ENCODE assay signal across 8 cellular contexts in the genomic region with DNA sequence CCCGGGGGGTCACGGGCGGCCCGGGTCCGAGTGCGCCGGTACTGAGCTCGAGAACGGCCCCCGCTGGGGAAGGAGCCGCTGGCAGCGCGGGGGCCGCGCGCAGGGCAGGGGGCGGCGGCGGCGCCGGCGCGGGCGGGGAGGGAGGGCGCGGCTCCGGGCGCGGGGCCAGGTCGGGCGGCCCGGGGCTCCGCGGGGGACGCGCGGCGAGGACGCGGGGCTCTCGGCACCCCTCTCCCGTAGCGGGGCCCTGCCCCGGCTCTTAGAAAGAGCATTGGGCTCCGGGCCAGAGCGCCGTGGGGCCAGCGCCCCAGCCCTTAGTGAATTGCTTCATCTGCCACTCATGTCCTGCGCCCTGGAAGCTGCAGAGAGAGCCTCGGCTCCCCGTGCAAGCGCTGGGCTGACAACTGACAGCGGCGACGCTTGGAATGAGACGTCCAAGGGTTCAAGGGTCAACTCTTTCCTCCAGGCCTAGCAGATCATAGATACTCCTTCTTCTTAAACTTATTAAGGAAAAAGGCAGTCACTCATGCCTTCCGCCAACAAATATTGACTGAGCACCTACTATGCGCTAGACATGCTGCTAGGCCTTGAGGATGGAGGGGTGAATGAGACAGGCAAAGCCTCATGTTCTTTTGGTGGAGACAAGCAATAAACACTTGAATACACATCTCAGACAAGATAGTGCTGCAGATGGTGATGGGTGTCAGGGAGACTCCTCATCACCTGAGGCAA.
DNase-seq lines count a peak whose midpoint lies in the region; ATAC-seq, FAIRE-seq and TF ChIP-seq lines count a peak whose summit lies in the region.

No MANE protein-coding gene starts in this region.

- in situ Hi-C loops in K562 (cut with MboI), result no loop called here

- TF ChIP-seq CTCF in K562 (IDR thresholded peaks at IDR 0.05 in 2 of 3, conservative IDR thresholded peaks at IDR 0.05 in 1 of 3; ENCODE audit: insufficient read depth in 2 of 3, low read depth in 1 of 3, low read length in 3 of 3), result no peak

- H3K4me2 ChIP-seq in K562 (ENCODE audit: insufficient read depth, low read length), result peak overlapping the region; percentile 64

- TF ChIP-seq RAD21 in Ishikawa (IDR thresholded peaks at IDR 0.05; ENCODE audit: low read depth), result no peak
- no peak for TF ChIP-seq RAD21 in K562 (CRISPR knock-in tag; conservative IDR thresholded peaks at IDR 0.05 in 1 of 2, IDR thresholded peaks at IDR 0.05 in 1 of 2)

- peak; percentile 6 for FAIRE-seq in K562 (lab: Jason Lieb, UNC)

- peak overlapping the region in 1 of 2 experiments; percentile 87; a peak in 2 of 4 replicates for H3K9ac ChIP-seq in K562 (ENCODE audit: insufficient read depth in 1 of 2, low read depth in 2 of 2, low read length in 2 of 2)

- ATAC-seq in K562, result peak; percentile 77

- no peak for TF ChIP-seq POLR2A in K562 (conservative IDR thresholded peaks at IDR 0.05)

- 0 out of 2 replicates have a peak, but pooled peaks cover 4% of the 10 kb centered on the region for H4K20me1 ChIP-seq in K562 (replicated peaks; ENCODE audit: control insufficient read depth, insufficient read depth, low read length)

- H3K4me1 ChIP-seq in K562 (replicated peaks in 1 of 2; ENCODE audit: control insufficient read depth in 2 of 2, insufficient read depth in 2 of 2, low read length in 2 of 2), result peaks cover 5 to 11% of the 10 kb centered on the region in 2 experiments; a peak in 3 of 5 replicates

- WGBS in K562 (ENCODE audit: insufficient coverage, low coverage, missing lambda C conversion rate), result 7% methylated on average over 27 of the region's 58 CpGs

- BruUV-seq in K562 (replicated peaks; lab: Mats Ljungman, UMichigan), result no TSS peak

- CTCF ChIA-PET in K562 (lab: Yijun Ruan, JAX; ENCODE audit: low intra/inter-chr PET ratio), result interaction anchor here (0.7 kb wide), 1 partner anchor 1662 kb away, joined by 7 read pairs; no protein-coding TSS in a partner anchor

- POLR2A ChIA-PET in K562 (lab: Yijun Ruan, JAX), result interaction anchor here (0.7 to 1.4 kb wide), 3 partner anchors 9 to 176 kb away, joined by 3 to 6 read pairs (median 5); no protein-coding TSS in a partner anchor

- DNase-seq in DMS114 treated with DMSO at 0.1 percent for 48 hours (lab: John Stamatoyannopoulos, UW; ENCODE audit: unreplicated experiment) (peak; percentile 29), K562 (ENCODE audit: extremely low read depth in 1 of 4, low spot score in 3 of 4) (peak; percentile 57 to 79 (median 72)), retina (peak; percentile 80), NCI-H446 treated with DMSO at 0.1 percent for 48 hours (lab: John Stamatoyannopoulos, UW) (no peak), DMS153 treated with DMSO at 0.1 percent for 48 hours (lab: John Stamatoyannopoulos, UW; ENCODE audit: unreplicated experiment) (no peak)
- no peak for DNase-seq in activated naive CD4-positive, alpha-beta T cell treated with Interleukin-2 at 50 U/mL for 16 hours

- intact Hi-C loops in K562 (cut with micrococcal nuclease), result no loop called here

- H2AFZ ChIP-seq in K562 (ENCODE audit: low read depth, low read length), result peak overlapping the region; percentile 67

- no peak overlapping the region for H3K27ac ChIP-seq in K562 (ENCODE audit: extremely low read depth, low read depth, low read length)

- H3K9me3 ChIP-seq in K562 (replicated peaks; ENCODE audit: control insufficient read depth, insufficient read depth, low read depth, low read length), result no peaks in the 10 kb centered on the region

- H3K27me3 ChIP-seq in K562 (ENCODE audit: control insufficient read depth in 2 of 2, insufficient read depth in 2 of 2, low read length in 2 of 2), result no peaks in the 10 kb centered on the region

- no peaks in the 10 kb centered on the region for H3K36me3 ChIP-seq in K562 (ENCODE audit: control insufficient read depth, insufficient read depth, low read length)

- no peaks in the 10 kb centered on the region for H3K9me1 ChIP-seq in K562 (ENCODE audit: control insufficient read depth, insufficient read depth, low read length)

- H3K4me3 ChIP-seq in K562 (peak overlapping the region; percentile 38), iPS-11a (ENCODE audit: low read depth, low read length) (peak overlapping the region; percentile 17)

- H3K79me2 ChIP-seq in K562 (ENCODE audit: control insufficient read depth, insufficient read depth, low read length), result no peaks in the 10 kb centered on the region

- TF ChIP-seq EP300 in Ishikawa (IDR thresholded peaks at IDR 0.05; ENCODE audit: borderline replicate concordance), result peak; percentile 64; the same call in 1 of the 2 replicates
- no peak for TF ChIP-seq EP300 in K562 (IDR thresholded peaks at IDR 0.05; ENCODE audit: low read length)

TF ChIP-seq in Ishikawa, 13 proteins besides CTCF, POLR2A, EP300 and RAD21:
- TF ChIP-seq, protein P1, sequence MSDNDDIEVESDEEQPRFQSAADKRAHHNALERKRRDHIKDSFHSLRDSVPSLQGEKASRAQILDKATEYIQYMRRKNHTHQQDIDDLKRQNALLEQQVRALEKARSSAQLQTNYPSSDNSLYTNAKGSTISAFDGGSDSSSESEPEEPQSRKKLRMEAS (IDR thresholded peaks at IDR 0.05), result peak; percentile 72
- TF ChIP-seq TEAD4 (IDR thresholded peaks at IDR 0.05) (peak; percentile 47), CEBPB (IDR thresholded peaks at IDR 0.05) (peak; percentile 88), NFIC (IDR thresholded peaks at IDR 0.05) (peak; percentile 89), TCF12 (IDR thresholded peaks at IDR 0.05; ENCODE audit: low read depth) (no peak), USF1 (IDR thresholded peaks at IDR 0.05) (no peak), CREB1 (IDR thresholded peaks at IDR 0.05; ENCODE audit: low read depth) (no peak)

TF ChIP-seq in K562, 482 proteins besides CTCF, POLR2A, EP300 and RAD21 (continues in another document):
- TF ChIP-seq CBX8 (IDR thresholded peaks at IDR 0.05; ENCODE audit: borderline replicate concordance, extremely low read depth, low read depth, low read length, poor library complexity, severe bottlenecking), result no peak
- TF ChIP-seq SRSF3 (IDR thresholded peaks at IDR 0.05; ENCODE audit: insufficient read depth, low read length), result no peak
- TF ChIP-seq CEBPB (tag; IDR thresholded peaks at IDR 0.05), result peak; percentile 72
- no peak for TF ChIP-seq ZNF224 (CRISPR knock-in tag; IDR thresholded peaks at IDR 0.05)
- TF ChIP-seq, protein P1 (CRISPR knock-in tag; IDR thresholded peaks at IDR 0.05), result 0 out of 2 replicates have a peak, but pooled peaks have one; percentile 22
- no peak for TF ChIP-seq MAFF (IDR thresholded peaks at IDR 0.05; ENCODE audit: low read length)
- no peak for TF ChIP-seq RNF2 (IDR thresholded peaks at IDR 0.05)
- TF ChIP-seq MCM2 (IDR thresholded peaks at IDR 0.05; ENCODE audit: low read depth), result no peak
- 0 out of 2 replicates have a peak, but pooled peaks have one; percentile 15 for TF ChIP-seq TFAP4 (CRISPR knock-in tag; IDR thresholded peaks at IDR 0.05; ENCODE audit: borderline replicate concordance)
- TF ChIP-seq, protein P2, sequence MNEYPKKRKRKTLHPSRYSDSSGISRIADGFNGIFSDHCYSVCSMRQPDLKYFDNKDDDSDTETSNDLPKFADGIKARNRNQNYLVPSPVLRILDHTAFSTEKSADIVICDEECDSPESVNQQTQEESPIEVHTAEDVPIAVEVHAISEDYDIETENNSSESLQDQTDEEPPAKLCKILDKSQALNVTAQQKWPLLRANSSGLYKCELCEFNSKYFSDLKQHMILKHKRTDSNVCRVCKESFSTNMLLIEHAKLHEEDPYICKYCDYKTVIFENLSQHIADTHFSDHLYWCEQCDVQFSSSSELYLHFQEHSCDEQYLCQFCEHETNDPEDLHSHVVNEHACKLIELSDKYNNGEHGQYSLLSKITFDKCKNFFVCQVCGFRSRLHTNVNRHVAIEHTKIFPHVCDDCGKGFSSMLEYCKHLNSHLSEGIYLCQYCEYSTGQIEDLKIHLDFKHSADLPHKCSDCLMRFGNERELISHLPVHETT (CRISPR knock-in tag; conservative IDR thresholded peaks at IDR 0.05 in 1 of 2, IDR thresholded peaks at IDR 0.05 in 1 of 2), result 0 out of 4 replicates have a peak, but pooled peaks of 1 of the 2 experiments have one; percentile 38
- peak; percentile 46 to 49; a peak in 3 of 4 replicates for TF ChIP-seq NRF1 (conservative IDR thresholded peaks at IDR 0.05 in 1 of 2, IDR thresholded peaks at IDR 0.05 in 1 of 2)
- TF ChIP-seq ZNF766 (CRISPR knock-in tag; conservative IDR thresholded peaks at IDR 0.05), result 0 out of 2 replicates have a peak, but pooled peaks have one; percentile 52
- TF ChIP-seq, protein P3, sequence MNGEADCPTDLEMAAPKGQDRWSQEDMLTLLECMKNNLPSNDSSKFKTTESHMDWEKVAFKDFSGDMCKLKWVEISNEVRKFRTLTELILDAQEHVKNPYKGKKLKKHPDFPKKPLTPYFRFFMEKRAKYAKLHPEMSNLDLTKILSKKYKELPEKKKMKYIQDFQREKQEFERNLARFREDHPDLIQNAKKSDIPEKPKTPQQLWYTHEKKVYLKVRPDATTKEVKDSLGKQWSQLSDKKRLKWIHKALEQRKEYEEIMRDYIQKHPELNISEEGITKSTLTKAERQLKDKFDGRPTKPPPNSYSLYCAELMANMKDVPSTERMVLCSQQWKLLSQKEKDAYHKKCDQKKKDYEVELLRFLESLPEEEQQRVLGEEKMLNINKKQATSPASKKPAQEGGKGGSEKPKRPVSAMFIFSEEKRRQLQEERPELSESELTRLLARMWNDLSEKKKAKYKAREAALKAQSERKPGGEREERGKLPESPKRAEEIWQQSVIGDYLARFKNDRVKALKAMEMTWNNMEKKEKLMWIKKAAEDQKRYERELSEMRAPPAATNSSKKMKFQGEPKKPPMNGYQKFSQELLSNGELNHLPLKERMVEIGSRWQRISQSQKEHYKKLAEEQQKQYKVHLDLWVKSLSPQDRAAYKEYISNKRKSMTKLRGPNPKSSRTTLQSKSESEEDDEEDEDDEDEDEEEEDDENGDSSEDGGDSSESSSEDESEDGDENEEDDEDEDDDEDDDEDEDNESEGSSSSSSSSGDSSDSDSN (IDR thresholded peaks at IDR 0.05; ENCODE audit: borderline replicate concordance in 1 of 2, low read depth in 2 of 2, low read length in 2 of 2), result peak in 1 of 2 experiments; percentile 57; a peak in 1 of 4 replicates
- TF ChIP-seq ELF4 (CRISPR knock-in tag; IDR thresholded peaks at IDR 0.05), result 0 out of 2 replicates have a peak, but pooled peaks have one; percentile 13

Comparison
In these comparisons a context has a peak if more than half of its experiments do, and no peak if none do; other contexts are left out.
1. DNase-seq: peak in DMS114 treated with DMSO at 0.1 percent for 48 hours (single experiment), K562 (4 of 4) and retina (single experiment); none in NCI-H446 treated with DMSO at 0.1 percent for 48 hours (single experiment), DMS153 treated with DMSO at 0.1 percent for 48 hours (single experiment) and activated naive CD4-positive, alpha-beta T cell treated with Interleukin-2 at 50 U/mL for 16 hours (single experiment).